ENCODE assay signal across 1 cellular context in the genomic region with DNA sequence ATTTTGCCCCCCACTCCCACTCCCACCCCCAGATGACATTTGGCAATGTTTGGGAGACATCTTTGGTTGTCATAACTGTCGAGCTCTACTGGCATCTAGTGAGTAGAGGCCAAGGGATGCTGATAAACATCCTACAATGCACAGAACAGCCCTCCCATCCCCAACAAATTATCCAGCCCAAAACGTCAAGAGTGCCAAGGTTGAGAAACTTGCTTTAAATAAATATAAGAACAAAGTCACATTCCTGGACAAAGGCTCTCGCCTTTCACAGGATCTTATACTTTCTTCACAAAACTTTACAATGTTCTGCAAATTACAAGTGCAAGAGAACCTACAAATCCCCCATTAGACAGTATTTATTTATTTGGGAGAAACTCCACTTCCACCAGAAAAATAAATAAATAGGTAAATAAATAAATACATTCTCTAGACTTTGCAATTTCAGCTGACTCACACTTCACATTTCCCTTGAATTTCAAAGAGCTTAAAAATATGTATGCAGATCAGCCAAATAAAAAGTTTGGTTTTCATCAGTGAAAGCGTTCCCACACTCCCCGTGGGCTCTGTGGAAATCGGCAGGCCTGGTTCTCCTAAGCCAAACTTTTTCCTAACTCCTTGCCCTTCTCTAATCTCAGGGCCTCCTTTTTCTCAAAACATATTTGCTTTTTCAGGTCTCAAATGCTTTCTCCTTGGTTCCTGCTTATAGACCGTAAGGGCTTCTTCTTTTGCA.
TF ChIP-seq lines count a peak whose summit lies in the region.

No MANE protein-coding gene starts in this region.

TF ChIP-seq in SK-N-SH treated with all-trans-retinoic acid at 6 μM for 48 hours, 23 proteins besides CTCF, POLR2A, EP300 and RAD21 (continued from another document):
- TF ChIP-seq, protein P1, sequence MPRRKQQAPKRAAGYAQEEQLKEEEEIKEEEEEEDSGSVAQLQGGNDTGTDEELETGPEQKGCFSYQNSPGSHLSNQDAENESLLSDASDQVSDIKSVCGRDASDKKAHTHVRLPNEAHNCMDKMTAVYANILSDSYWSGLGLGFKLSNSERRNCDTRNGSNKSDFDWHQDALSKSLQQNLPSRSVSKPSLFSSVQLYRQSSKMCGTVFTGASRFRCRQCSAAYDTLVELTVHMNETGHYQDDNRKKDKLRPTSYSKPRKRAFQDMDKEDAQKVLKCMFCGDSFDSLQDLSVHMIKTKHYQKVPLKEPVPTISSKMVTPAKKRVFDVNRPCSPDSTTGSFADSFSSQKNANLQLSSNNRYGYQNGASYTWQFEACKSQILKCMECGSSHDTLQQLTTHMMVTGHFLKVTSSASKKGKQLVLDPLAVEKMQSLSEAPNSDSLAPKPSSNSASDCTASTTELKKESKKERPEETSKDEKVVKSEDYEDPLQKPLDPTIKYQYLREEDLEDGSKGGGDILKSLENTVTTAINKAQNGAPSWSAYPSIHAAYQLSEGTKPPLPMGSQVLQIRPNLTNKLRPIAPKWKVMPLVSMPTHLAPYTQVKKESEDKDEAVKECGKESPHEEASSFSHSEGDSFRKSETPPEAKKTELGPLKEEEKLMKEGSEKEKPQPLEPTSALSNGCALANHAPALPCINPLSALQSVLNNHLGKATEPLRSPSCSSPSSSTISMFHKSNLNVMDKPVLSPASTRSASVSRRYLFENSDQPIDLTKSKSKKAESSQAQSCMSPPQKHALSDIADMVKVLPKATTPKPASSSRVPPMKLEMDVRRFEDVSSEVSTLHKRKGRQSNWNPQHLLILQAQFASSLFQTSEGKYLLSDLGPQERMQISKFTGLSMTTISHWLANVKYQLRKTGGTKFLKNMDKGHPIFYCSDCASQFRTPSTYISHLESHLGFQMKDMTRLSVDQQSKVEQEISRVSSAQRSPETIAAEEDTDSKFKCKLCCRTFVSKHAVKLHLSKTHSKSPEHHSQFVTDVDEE (CRISPR knock-in tag; IDR thresholded peaks at IDR 0.05): no peak
- TF ChIP-seq ZC3H10 (CRISPR knock-in tag; IDR thresholded peaks at IDR 0.05): no peak
- TF ChIP-seq, protein P2, sequence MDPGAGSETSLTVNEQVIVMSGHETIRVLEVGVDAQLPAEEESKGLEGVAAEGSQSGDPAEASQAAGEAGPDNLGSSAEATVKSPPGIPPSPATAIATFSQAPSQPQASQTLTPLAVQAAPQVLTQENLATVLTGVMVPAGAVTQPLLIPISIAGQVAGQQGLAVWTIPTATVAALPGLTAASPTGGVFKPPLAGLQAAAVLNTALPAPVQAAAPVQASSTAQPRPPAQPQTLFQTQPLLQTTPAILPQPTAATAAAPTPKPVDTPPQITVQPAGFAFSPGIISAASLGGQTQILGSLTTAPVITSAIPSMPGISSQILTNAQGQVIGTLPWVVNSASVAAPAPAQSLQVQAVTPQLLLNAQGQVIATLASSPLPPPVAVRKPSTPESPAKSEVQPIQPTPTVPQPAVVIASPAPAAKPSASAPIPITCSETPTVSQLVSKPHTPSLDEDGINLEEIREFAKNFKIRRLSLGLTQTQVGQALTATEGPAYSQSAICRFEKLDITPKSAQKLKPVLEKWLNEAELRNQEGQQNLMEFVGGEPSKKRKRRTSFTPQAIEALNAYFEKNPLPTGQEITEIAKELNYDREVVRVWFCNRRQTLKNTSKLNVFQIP (CRISPR knock-in tag; IDR thresholded peaks at IDR 0.05; ENCODE audit: borderline replicate concordance, low read depth): no peak
- TF ChIP-seq, protein P3, sequence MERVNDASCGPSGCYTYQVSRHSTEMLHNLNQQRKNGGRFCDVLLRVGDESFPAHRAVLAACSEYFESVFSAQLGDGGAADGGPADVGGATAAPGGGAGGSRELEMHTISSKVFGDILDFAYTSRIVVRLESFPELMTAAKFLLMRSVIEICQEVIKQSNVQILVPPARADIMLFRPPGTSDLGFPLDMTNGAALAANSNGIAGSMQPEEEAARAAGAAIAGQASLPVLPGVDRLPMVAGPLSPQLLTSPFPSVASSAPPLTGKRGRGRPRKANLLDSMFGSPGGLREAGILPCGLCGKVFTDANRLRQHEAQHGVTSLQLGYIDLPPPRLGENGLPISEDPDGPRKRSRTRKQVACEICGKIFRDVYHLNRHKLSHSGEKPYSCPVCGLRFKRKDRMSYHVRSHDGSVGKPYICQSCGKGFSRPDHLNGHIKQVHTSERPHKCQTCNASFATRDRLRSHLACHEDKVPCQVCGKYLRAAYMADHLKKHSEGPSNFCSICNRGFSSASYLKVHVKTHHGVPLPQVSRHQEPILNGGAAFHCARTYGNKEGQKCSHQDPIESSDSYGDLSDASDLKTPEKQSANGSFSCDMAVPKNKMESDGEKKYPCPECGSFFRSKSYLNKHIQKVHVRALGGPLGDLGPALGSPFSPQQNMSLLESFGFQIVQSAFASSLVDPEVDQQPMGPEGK (CRISPR knock-in tag; IDR thresholded peaks at IDR 0.05; ENCODE audit: borderline replicate concordance): no peak
